ENCODE assay signal across 8 cellular contexts in genomic region chr3:46812237-46812791, GRCh38. TPM values are rescaled to one million over a fixed set of nuclear protein-coding genes. Genes with fewer than 3 reads are reported as not detected.
A peak's percentile ranks its signal among the peaks of the same experiment; 100 is the strongest.
DNase-seq lines count a peak whose midpoint lies in the region; ATAC-seq, FAIRE-seq and TF ChIP-seq lines count a peak whose summit lies in the region.

No MANE protein-coding gene starts in this region.

- intact Hi-C loops in prostate gland (cut with DNase I) = no loop called here

- H3K4me1 ChIP-seq in gastroesophageal sphincter = peaks cover 0 to 16% (median 3%) of the 10 kb centered on the region in 3 donors
- no peaks in the 10 kb centered on the region for H3K4me1 ChIP-seq in prostate gland (replicated peaks)

- no peaks in the 10 kb centered on the region for H3K36me3 ChIP-seq in gastroesophageal sphincter
- H3K36me3 ChIP-seq in prostate gland = no peaks in the 10 kb centered on the region

- no peaks in the 10 kb centered on the region for H3K36me3 Mint-ChIP-seq in type B pancreatic cell

- DNase-seq in EL = peak; percentile 75
- peak; percentile 51 for DNase-seq in NCI-H774 (lab: John Stamatoyannopoulos, UW)
- DNase-seq in activated effector memory CD4-positive, alpha-beta T cell treated with Interleukin-2 at 50 U/mL for 16 hours = peak; percentile 62
- DNase-seq in prostate gland (ENCODE audit: low spot score) = peak; percentile 62
- DNase-seq in type B pancreatic cell (ENCODE audit: extremely low spot score, unreplicated experiment) = peak; percentile 80
- DNase-seq in H54 (ENCODE audit: insufficient read length, low spot score) = no peak

- H3K4me3 Mint-ChIP-seq in type B pancreatic cell = peak overlapping the region; percentile 86

- H3K27me3 Mint-ChIP-seq in type B pancreatic cell = no peaks in the 10 kb centered on the region

- TF ChIP-seq CTCF in gastroesophageal sphincter (IDR thresholded peaks at IDR 0.05) = no peak
- no peak for TF ChIP-seq CTCF in prostate gland (IDR thresholded peaks at IDR 0.05)
- TF ChIP-seq CTCF in type B pancreatic cell (conservative IDR thresholded peaks at IDR 0.05) = no peak

- no peaks in the 10 kb centered on the region for H3K9me3 Mint-ChIP-seq in type B pancreatic cell

- no peaks in the 10 kb centered on the region for H3K9me3 ChIP-seq in gastroesophageal sphincter
- H3K9me3 ChIP-seq in prostate gland = no peaks in the 10 kb centered on the region

- no peak for TF ChIP-seq EP300 in gastroesophageal sphincter (IDR thresholded peaks at IDR 0.05)

- WGBS in gastroesophageal sphincter (ENCODE audit: low coverage in 1 of 2), 2 donors = 15 to 20% methylated on average over 2 to 4 of the region's 46 CpGs
- WGBS in prostate gland = 7% methylated on average over 21 of the region's 46 CpGs

- FAIRE-seq in H54 (lab: Jason Lieb, UNC) = no peak

- H3K27ac Mint-ChIP-seq in type B pancreatic cell = peak overlapping the region; percentile 86

- H3K4me3 ChIP-seq in gastroesophageal sphincter (peak overlapping the region; percentile 13 to 52), prostate gland (peak overlapping the region; percentile 15 to 26)

- H3K4me1 Mint-ChIP-seq in type B pancreatic cell (ENCODE audit: unreplicated experiment) = peaks cover 13% of the 10 kb centered on the region

- H3K27me3 ChIP-seq in gastroesophageal sphincter (peaks cover under 1% of the 10 kb centered on the region), prostate gland (replicated peaks; ENCODE audit: insufficient read depth) (no peaks in the 10 kb centered on the region)

- ATAC-seq in gastroesophageal sphincter (peak; percentile 89), GM18520 (IDR thresholded peaks at IDR 0.05; ENCODE audit: unreplicated experiment) (no peak)

- TF ChIP-seq POLR2A in gastroesophageal sphincter (IDR thresholded peaks at IDR 0.05) (no peak), prostate gland (IDR thresholded peaks at IDR 0.05) (no peak), H54 (IDR thresholded peaks at IDR 0.05; ENCODE audit: low read depth, low read length) (no peak)

- H3K27ac ChIP-seq in gastroesophageal sphincter (peak overlapping the region in 1 of 4 donors; percentile 35), prostate gland (peak overlapping the region in 1 of 2 donors; percentile 50)

RNA-seq across cellular contexts. Expression of gene MYL3, which starts 50.9 kb away (rescaled TPM):
- total RNA-seq in gastroesophageal sphincter (1 to 10 TPM; 2.6 to 5.3 (median 4.2) TPM), prostate gland (1 to 10 TPM in 1 of 2 donors, not detected in 1; 1.9 TPM), type B pancreatic cell (ENCODE audit: low replicate concordance) (5.4 and 20.8 TPM in 2 replicates)
